In genomic region chr16:82650804-82651203, GRCh38 we compare ENCODE assay signal across 1 cellular context.
TF ChIP-seq lines count a peak whose summit lies in the region.

No MANE protein-coding gene starts in this region.

TF ChIP-seq in IMR-90, 13 proteins besides CTCF, POLR2A, EP300 and RAD21:
- TF ChIP-seq RFX5 (IDR thresholded peaks at IDR 0.05; ENCODE audit: low read depth, low read length) (no peak), SMC3 (IDR thresholded peaks at IDR 0.05; ENCODE audit: low read depth, low read length) (no peak), RCOR1 (IDR thresholded peaks at IDR 0.05; ENCODE audit: insufficient replicate concordance, low read length) (no peak)
